Comparison of ENCODE assay signal across 15 cellular contexts in the genomic region with DNA sequence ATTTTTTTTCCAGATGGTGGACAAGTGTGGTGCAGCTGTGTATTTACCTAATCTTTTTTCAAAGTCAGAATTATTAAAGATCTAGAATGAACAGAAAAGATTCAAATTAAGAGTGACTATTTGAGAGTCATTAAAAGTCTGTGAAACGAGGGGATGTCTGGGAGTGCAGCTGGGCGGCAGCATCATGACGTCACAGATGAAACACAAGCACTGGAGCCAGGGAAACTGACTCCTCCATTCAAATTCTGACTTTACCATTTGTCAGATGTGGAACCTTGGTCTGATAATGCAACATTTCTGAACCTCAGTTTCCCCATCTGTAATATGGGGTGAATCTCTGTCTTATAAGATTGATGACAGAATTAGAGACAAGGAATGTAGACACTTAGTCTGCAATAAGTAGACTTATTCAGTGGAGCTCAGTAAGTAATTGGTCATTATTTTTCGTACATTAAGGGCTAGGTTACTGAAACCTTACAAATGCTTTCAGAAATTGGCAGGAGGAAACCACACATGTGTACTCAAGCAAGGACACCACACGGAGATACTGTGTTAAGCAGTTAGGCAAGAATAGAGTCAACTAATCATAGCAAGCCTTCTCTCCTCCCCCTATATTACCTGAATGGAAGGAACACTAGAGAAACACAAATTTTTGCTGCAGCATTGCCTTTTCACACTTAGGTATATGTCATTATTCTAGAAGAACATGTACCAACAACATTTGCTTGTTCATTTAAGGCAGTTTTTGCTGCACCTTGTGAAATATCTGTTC. TPM values are rescaled to one million over a fixed set of nuclear protein-coding genes. Genes with fewer than 3 reads are reported as not detected.
DNase-seq lines count a peak whose midpoint lies in the region; ATAC-seq, FAIRE-seq and TF ChIP-seq lines count a peak whose summit lies in the region.
"Had no signal": no experiment of that assay in that cellular context is flagged by ENCODE, and none has a peak within 500 bp of the region (broad histone marks: within the 10 kb centered on the region; RNA-seq: fewer than 3 reads in every experiment).

No MANE protein-coding gene starts in this region.

- TF ChIP-seq CTCF in MM.1S (IDR thresholded peaks at IDR 0.05; ENCODE audit: low read length) (no peak), left ventricle myocardium inferior (IDR thresholded peaks at IDR 0.05; ENCODE audit: borderline replicate concordance) (no peak)

- peak; percentile 19 for DNase-seq in GM12892 (ENCODE audit: insufficient read length)
- DNase-seq in MM.1S, result peak; percentile 80
- DNase-seq in stimulated activated naive CD8-positive, alpha-beta T cell treated with anti-CD3 and anti-CD28 coated beads, Interleukin-15, amount 100 ng/mL, for 72 hours, result no peak
- no peak for DNase-seq in DMS53 treated with DMSO at 0.1 percent for 48 hours (lab: John Stamatoyannopoulos, UW; ENCODE audit: unreplicated experiment)
- no peak for DNase-seq in left ventricle myocardium inferior
- DNase-seq in kidney glomerular epithelial cell (lab: John Stamatoyannopoulos, UW), result no peak
- DNase-seq: BE2C, foreskin melanocyte, NCI-H524 treated with DMSO at 0.1 percent for 48 hours, retina had no signal

- H3K27ac Mint-ChIP-seq in stimulated activated naive CD8-positive, alpha-beta T cell treated with anti-CD3 and anti-CD28 coated beads, Interleukin-15, amount 100 ng/mL, for 72 hours, result no peak overlapping the region
- H3K27ac Mint-ChIP-seq: activated T-helper 1 cell treated with anti-CD3 and anti-CD28 coated beads, Interleukin-12 subunit alpha, Interleukin-12 subunit beta, Interleukin-2, Interleukin-4 antibody, amounts not matched to agents 30 ng/mL and 10 ng/mL and 1 ng/mL, durations not matched to agents 14 hours and 24 hours and 36 hours; T-helper 2 cell treated with Interferon-gamma antibody and Interleukin-4, amounts not matched to agents 5 μg/mL and 100 μg/mL, for 36 hours had no signal

- H3K27me3 ChIP-seq in MM.1S (replicated peaks; ENCODE audit: insufficient read depth, low read length) (no peaks in the 10 kb centered on the region), left ventricle myocardium inferior (ENCODE audit: low read depth) (peaks cover 18% of the 10 kb centered on the region)
- H3K27me3 ChIP-seq: BE2C had no signal

- H3K79me2 ChIP-seq in MM.1S (ENCODE audit: low read length), result no peaks in the 10 kb centered on the region

- peaks cover 5% of the 10 kb centered on the region for H3K4me1 Mint-ChIP-seq in stimulated activated naive CD8-positive, alpha-beta T cell treated with anti-CD3 and anti-CD28 coated beads, Interleukin-15, amount 100 ng/mL, for 72 hours

- no peaks in the 10 kb centered on the region for H3K9me2 ChIP-seq in MM.1S (replicated peaks; ENCODE audit: insufficient read depth, low read length)

- H3K9ac ChIP-seq in MM.1S (ENCODE audit: low read length), result peak overlapping the region; percentile 18; the same call in 1 of the 2 replicates

- H3K27ac ChIP-seq in MM.1S (ENCODE audit: low read length), result peak overlapping the region; percentile 97
- H3K27ac ChIP-seq in left ventricle myocardium inferior (replicated peaks), result no peak overlapping the region

- ATAC-seq in GM19455 (IDR thresholded peaks at IDR 0.05; ENCODE audit: unreplicated experiment) (peak; percentile 80), HG02938 (IDR thresholded peaks at IDR 0.05; ENCODE audit: unreplicated experiment) (peak; percentile 82)
- no peak for ATAC-seq in stimulated activated naive CD8-positive, alpha-beta T cell treated with anti-CD3 and anti-CD28 coated beads, Interleukin-15, amount 100 ng/mL, for 72 hours

- H3K4me1 ChIP-seq in MM.1S (ENCODE audit: low read length), result peaks cover 62% of the 10 kb centered on the region
- no peaks in the 10 kb centered on the region for H3K4me1 ChIP-seq in left ventricle myocardium inferior
- H3K4me1 ChIP-seq: BE2C had no signal

- peak overlapping the region; percentile 60 for H3K4me2 ChIP-seq in MM.1S (ENCODE audit: low read depth, low read length)

- H3K9me3 Mint-ChIP-seq in stimulated activated naive CD8-positive, alpha-beta T cell treated with anti-CD3 and anti-CD28 coated beads, Interleukin-15, amount 100 ng/mL, for 72 hours, result no peaks in the 10 kb centered on the region
- H3K9me3 Mint-ChIP-seq: activated T-helper 1 cell treated with anti-CD3 and anti-CD28 coated beads, Interleukin-12 subunit alpha, Interleukin-12 subunit beta, Interleukin-2, Interleukin-4 antibody, amounts not matched to agents 30 ng/mL and 10 ng/mL and 1 ng/mL, durations not matched to agents 14 hours and 24 hours and 36 hours had no signal

- intact Hi-C loops in left ventricle myocardium inferior (cut with micrococcal nuclease), result no loop called here

- H3K36me3 ChIP-seq in MM.1S (replicated peaks; ENCODE audit: insufficient read depth, low read length), result no peaks in the 10 kb centered on the region
- H3K36me3 ChIP-seq in left ventricle myocardium inferior, result no peaks in the 10 kb centered on the region
- H3K36me3 ChIP-seq: BE2C had no signal

- H4K20me1 ChIP-seq in MM.1S (ENCODE audit: insufficient read depth, low read length), result no peaks in the 10 kb centered on the region

- TF ChIP-seq POLR2A in GM12892 (IDR thresholded peaks at IDR 0.05; ENCODE audit: low read depth, low read length), result no peak

- H3K9me3 ChIP-seq in MM.1S (replicated peaks; ENCODE audit: insufficient read depth, low read length) (no peaks in the 10 kb centered on the region), left ventricle myocardium inferior (replicated peaks) (no peaks in the 10 kb centered on the region)
- H3K9me3 ChIP-seq: BE2C had no signal

- H3K27me3 Mint-ChIP-seq in stimulated activated naive CD8-positive, alpha-beta T cell treated with anti-CD3 and anti-CD28 coated beads, Interleukin-15, amount 100 ng/mL, for 72 hours, result no peaks in the 10 kb centered on the region

- no peak overlapping the region for H3K4me3 Mint-ChIP-seq in stimulated activated naive CD8-positive, alpha-beta T cell treated with anti-CD3 and anti-CD28 coated beads, Interleukin-15, amount 100 ng/mL, for 72 hours
- H3K4me3 Mint-ChIP-seq: activated T-helper 1 cell treated with anti-CD3 and anti-CD28 coated beads, Interleukin-12 subunit alpha, Interleukin-12 subunit beta, Interleukin-2, Interleukin-4 antibody, amounts not matched to agents 30 ng/mL and 10 ng/mL and 1 ng/mL, durations not matched to agents 14 hours and 24 hours and 36 hours; T-helper 2 cell treated with Interferon-gamma antibody and Interleukin-4, amounts not matched to agents 5 μg/mL and 100 μg/mL, for 36 hours had no signal

- peak overlapping the region; percentile 39; the same call in 1 of the 2 replicates for H2AFZ ChIP-seq in MM.1S (ENCODE audit: low read length)

- H3K4me3 ChIP-seq in MM.1S (ENCODE audit: low read length) (peak overlapping the region; percentile 21), left ventricle myocardium inferior (no peak overlapping the region)
- H3K4me3 ChIP-seq: lung had no signal

- peak; percentile 97 for FAIRE-seq in GM12892 (lab: Jason Lieb, UNC)

- peaks cover 43% of the 10 kb centered on the region for H3F3A ChIP-seq in MM.1S (ENCODE audit: insufficient read depth, low read length)

RNA-seq across cellular contexts. Expression of gene CXXC1, which starts 27.8 kb away (rescaled TPM):
- polyA plus RNA-seq in GM12892 (2012; ENCODE audit: missing spikeins), result 108 TPM
- total RNA-seq in left ventricle myocardium inferior, result 33.7 TPM

RNA-seq across cellular contexts. Expression of gene MBD1, which starts 34.0 kb away (rescaled TPM):
- polyA plus RNA-seq in GM12892 (2012; ENCODE audit: missing spikeins), result 47.7 TPM
- 50.2 TPM for total RNA-seq in left ventricle myocardium inferior

RNA-seq across cellular contexts. Expression of gene CFAP53, which starts 49.0 kb away (rescaled TPM):
- polyA plus RNA-seq in GM12892 (2012; ENCODE audit: missing spikeins), result 0.23 TPM
- 0.16 TPM for total RNA-seq in left ventricle myocardium inferior

RNA-seq across cellular contexts. Expression of gene SKA1, which starts 59.6 kb away (rescaled TPM):
- polyA plus RNA-seq in GM12892 (2012; ENCODE audit: missing spikeins), result 17.2 TPM
- 0.44 TPM for total RNA-seq in left ventricle myocardium inferior

Comparison
In these comparisons a context has a peak if more than half of its experiments do, and no peak if none do; other contexts are left out.
1. DNase-seq: peak in GM12892 (single experiment) and MM.1S (single experiment); none in stimulated activated naive CD8-positive, alpha-beta T cell treated with anti-CD3 and anti-CD28 coated beads, Interleukin-15, amount 100 ng/mL, for 72 hours (0 of 2), DMS53 treated with DMSO at 0.1 percent for 48 hours (single experiment), left ventricle myocardium inferior (single experiment) and kidney glomerular epithelial cell (single experiment).